Comparison of ENCODE assay signal across 20 cellular contexts in genomic region chr16:86232496-86232895, GRCh38.
DNase-seq lines count a peak whose midpoint lies in the region; ATAC-seq and TF ChIP-seq lines count a peak whose summit lies in the region.
"Had no signal": no experiment of that assay in that cellular context is flagged by ENCODE, and none has a peak within 500 bp of the region (broad histone marks: within the 10 kb centered on the region; RNA-seq: fewer than 3 reads in every experiment).

No MANE protein-coding gene starts in this region.

- H3K27me3 ChIP-seq in mesenchymal stem cell (ENCODE audit: control insufficient read depth in 1 of 2, insufficient read depth in 1 of 2, low read length in 2 of 2): peaks cover 0 to 40% of the 10 kb centered on the region in 2 experiments
- H3K27me3 ChIP-seq in colonic mucosa: no peaks in the 10 kb centered on the region
- H3K27me3 ChIP-seq: BLaER1 had no signal

- no peak for ATAC-seq in natural killer cell treated with Interleukin-12 subunit alpha and Interleukin-12 subunit beta and Interleukin-15 and Interleukin-18, amount 100 ng/mL, for 72 hours
- ATAC-seq in natural killer cell: no peak
- ATAC-seq: HCT116, HepG2 had no signal

- peak overlapping the region in 1 of 2 experiments; percentile 72 for H3K23ac ChIP-seq in mesenchymal stem cell (ENCODE audit: low read length in 2 of 2)

- peak overlapping the region in 1 of 2 experiments; percentile 21 for H3K18ac ChIP-seq in mesenchymal stem cell (ENCODE audit: low read depth in 1 of 2, low read length in 2 of 2)

- H2BK120ac ChIP-seq in mesenchymal stem cell (ENCODE audit: low read depth, low read length): no peak overlapping the region

- no peak overlapping the region for H3K27ac Mint-ChIP-seq in natural killer cell treated with Interleukin-12 subunit alpha and Interleukin-12 subunit beta and Interleukin-15 and Interleukin-18, amount 100 ng/mL, for 72 hours
- H3K27ac Mint-ChIP-seq in natural killer cell: no peak overlapping the region
- H3K27ac Mint-ChIP-seq: CD14-positive monocyte; CD4-positive, alpha-beta memory T cell; HFFc6 had no signal

- H3K4me3 ChIP-seq in mesenchymal stem cell (ENCODE audit: insufficient read depth in 1 of 2, low read depth in 1 of 2, low read length in 2 of 2) (no peak overlapping the region), colonic mucosa (no peak overlapping the region)
- H3K4me3 ChIP-seq: BLaER1 had no signal

- H2BK12ac ChIP-seq in mesenchymal stem cell (ENCODE audit: low read length in 2 of 2): peak overlapping the region in 1 of 2 experiments; percentile 83

- no peaks in the 10 kb centered on the region for H3K79me1 ChIP-seq in mesenchymal stem cell (replicated peaks; ENCODE audit: low read length, poor library complexity, severe bottlenecking)

- no peak overlapping the region for H3K9ac ChIP-seq in mesenchymal stem cell (ENCODE audit: low read length)
- no peak overlapping the region for H3K9ac ChIP-seq in colonic mucosa (ENCODE audit: low read depth in 2 of 2, low read length in 2 of 2)
- H3K9ac ChIP-seq: BLaER1 had no signal

- H2BK15ac ChIP-seq in mesenchymal stem cell (ENCODE audit: low read depth, poor library complexity, severe bottlenecking): no peak overlapping the region

- H3K4me1 Mint-ChIP-seq in natural killer cell treated with Interleukin-12 subunit alpha and Interleukin-12 subunit beta and Interleukin-15 and Interleukin-18, amount 100 ng/mL, for 72 hours (ENCODE audit: low read depth in 2 of 2): peaks cover 0 to 2% of the 10 kb centered on the region in 2 donors
- H3K4me1 Mint-ChIP-seq in natural killer cell: no peaks in the 10 kb centered on the region
- H3K4me1 Mint-ChIP-seq: CD14-positive monocyte had no signal

- 98% methylated on average over 9 of the region's 9 CpGs for WGBS in mesenchymal stem cell

- no peak overlapping the region for H2AFZ ChIP-seq in mesenchymal stem cell (ENCODE audit: low read depth, low read length)

- peaks cover 8 to 13% of the 10 kb centered on the region in 2 donors for H3K27me3 Mint-ChIP-seq in natural killer cell treated with Interleukin-12 subunit alpha and Interleukin-12 subunit beta and Interleukin-15 and Interleukin-18, amount 100 ng/mL, for 72 hours
- peaks cover 11% of the 10 kb centered on the region in 2 donors for H3K27me3 Mint-ChIP-seq in natural killer cell (ENCODE audit: low read depth in 2 of 2)

- H3K4me2 ChIP-seq in mesenchymal stem cell (ENCODE audit: low read length, poor library complexity, severe bottlenecking): no peak overlapping the region
- H3K4me2 ChIP-seq: BLaER1 had no signal

- H3K9me3 Mint-ChIP-seq in natural killer cell treated with Interleukin-12 subunit alpha and Interleukin-12 subunit beta and Interleukin-15 and Interleukin-18, amount 100 ng/mL, for 72 hours: no peaks in the 10 kb centered on the region
- peaks cover 0 to 3% of the 10 kb centered on the region in 2 donors for H3K9me3 Mint-ChIP-seq in natural killer cell

- no peaks in the 10 kb centered on the region for H3K36me3 Mint-ChIP-seq in natural killer cell treated with Interleukin-12 subunit alpha and Interleukin-12 subunit beta and Interleukin-15 and Interleukin-18, amount 100 ng/mL, for 72 hours
- H3K36me3 Mint-ChIP-seq in natural killer cell: no peaks in the 10 kb centered on the region
- H3K36me3 Mint-ChIP-seq: CD14-positive monocyte; CD4-positive, alpha-beta memory T cell had no signal

- no peak overlapping the region for H3K14ac ChIP-seq in mesenchymal stem cell (ENCODE audit: low read length in 2 of 2)

- H3K4ac ChIP-seq in mesenchymal stem cell (ENCODE audit: low read depth in 1 of 2, low read length in 2 of 2): peak overlapping the region in 1 of 2 experiments; percentile 51

- H2AK5ac ChIP-seq in mesenchymal stem cell (ENCODE audit: low read length, severe bottlenecking): no peak overlapping the region

- H4K8ac ChIP-seq in mesenchymal stem cell (ENCODE audit: low read length): peak overlapping the region; percentile 54

- H3K4me1 ChIP-seq in mesenchymal stem cell (ENCODE audit: control insufficient read depth, insufficient read depth, low read depth, low read length) (no peaks in the 10 kb centered on the region), colonic mucosa (no peaks in the 10 kb centered on the region)
- H3K4me1 ChIP-seq: BLaER1 had no signal

- no peak overlapping the region for H2BK5ac ChIP-seq in mesenchymal stem cell (ENCODE audit: low read depth, low read length, poor library complexity, severe bottlenecking)

- H3K36me3 ChIP-seq in mesenchymal stem cell (ENCODE audit: control insufficient read depth in 1 of 2, insufficient read depth in 2 of 2, low read depth in 1 of 2, low read length in 2 of 2) (no peaks in the 10 kb centered on the region), colonic mucosa (no peaks in the 10 kb centered on the region)
- H3K36me3 ChIP-seq: BLaER1 had no signal

- DNase-seq in natural killer cell treated with Interleukin-12 subunit alpha and Interleukin-12 subunit beta and Interleukin-15 and Interleukin-18, amount 100 ng/mL, for 72 hours (ENCODE audit: low spot score): peak; percentile 38
- DNase-seq in natural killer cell (no peak), mesenchymal stem cell (no peak), posterior vena cava (ENCODE audit: low spot score) (peak; percentile 34), ureter (ENCODE audit: low spot score) (peak; percentile 22), COLO668 (lab: John Stamatoyannopoulos, UW; ENCODE audit: unreplicated experiment) (no peak), colonic mucosa (no peak)
- DNase-seq in stimulated activated CD4-positive, alpha-beta T cell treated with anti-CD3 and anti-CD28 coated beads, Interleukin-4, amount 100 ng/mL, for 4 hours: no peak
- DNase-seq: 8988T; Calu3; CD4-positive, alpha-beta memory T cell; DMS79 treated with DMSO at 0.1 percent for 48 hours; GF-D8; GOT3; H7; HFFc6 had no signal

- H3K27ac ChIP-seq in mesenchymal stem cell (ENCODE audit: low read length, poor library complexity, severe bottlenecking) (no peak overlapping the region), colonic mucosa (no peak overlapping the region)
- H3K27ac ChIP-seq: BLaER1 had no signal

- TF ChIP-seq CTCF in natural killer cell (IDR thresholded peaks at IDR 0.05) (no peak), colonic mucosa (IDR thresholded peaks at IDR 0.05) (no peak)

- H3K9me3 ChIP-seq in mesenchymal stem cell (ENCODE audit: control insufficient read depth, low read length) (no peaks in the 10 kb centered on the region), colonic mucosa (no peaks in the 10 kb centered on the region)
- H3K9me3 ChIP-seq: BLaER1 had no signal

- peak overlapping the region; percentile 80 for H4K91ac ChIP-seq in mesenchymal stem cell (ENCODE audit: low read length)

- H3K4me3 Mint-ChIP-seq in natural killer cell treated with Interleukin-12 subunit alpha and Interleukin-12 subunit beta and Interleukin-15 and Interleukin-18, amount 100 ng/mL, for 72 hours: no peak overlapping the region
- H3K4me3 Mint-ChIP-seq in natural killer cell: no peak overlapping the region
- H3K4me3 Mint-ChIP-seq: CD14-positive monocyte; CD4-positive, alpha-beta memory T cell; HFFc6 had no signal

- intact Hi-C loops in natural killer cell (cut with micrococcal nuclease) (no loop called here), posterior vena cava (cut with DNase I) (no loop called here), colonic mucosa (cut with DNase I) (no loop called here)

Comparison
In these comparisons a context has a peak if more than half of its experiments do, and no peak if none do; other contexts are left out.
1. DNase-seq: peak in natural killer cell treated with Interleukin-12 subunit alpha and Interleukin-12 subunit beta and Interleukin-15 and Interleukin-18, amount 100 ng/mL, for 72 hours (single experiment), posterior vena cava (single experiment) and ureter (single experiment); none in natural killer cell (single experiment), mesenchymal stem cell (single experiment), COLO668 (single experiment), colonic mucosa (single experiment) and stimulated activated CD4-positive, alpha-beta T cell treated with anti-CD3 and anti-CD28 coated beads, Interleukin-4, amount 100 ng/mL, for 4 hours (0 of 2).